8 cellular contexts compared by ENCODE assay signal in the genomic region with DNA sequence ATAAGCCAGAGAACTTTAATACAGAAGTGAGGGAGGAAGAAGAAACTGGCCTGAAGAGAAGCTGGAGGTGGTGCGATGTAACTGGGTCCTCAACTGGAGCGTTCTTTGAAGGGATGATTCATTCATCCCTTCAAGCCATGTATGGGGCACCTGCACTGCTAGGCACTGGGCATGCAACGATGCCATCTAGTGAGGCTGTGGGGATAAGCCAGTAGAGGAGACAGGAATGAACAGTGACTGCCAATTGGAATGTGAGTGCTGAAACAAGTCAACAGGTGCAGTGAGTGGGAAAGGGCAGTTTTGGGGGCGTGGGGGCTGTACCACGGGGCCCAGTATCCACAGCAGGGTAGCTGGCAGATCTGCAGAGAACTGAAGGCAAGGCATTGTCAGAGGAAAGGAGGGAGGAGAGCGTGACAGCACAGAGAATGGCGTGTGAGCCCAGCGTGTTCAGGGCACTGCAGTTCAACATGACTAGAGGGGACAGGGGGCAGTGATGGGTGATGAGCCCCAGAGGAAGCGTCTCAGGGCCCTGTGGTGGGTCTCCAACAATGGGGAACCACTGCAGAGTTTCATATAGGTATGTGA. TPM values are rescaled to one million over a fixed set of nuclear protein-coding genes. Genes with fewer than 3 reads are reported as not detected.
A peak's percentile ranks its signal among the peaks of the same experiment; 100 is the strongest.
DNase-seq lines count a peak whose midpoint lies in the region; ATAC-seq, FAIRE-seq and TF ChIP-seq lines count a peak whose summit lies in the region.

No MANE protein-coding gene starts in this region.

- peaks cover 9% of the 10 kb centered on the region for H3K79me2 ChIP-seq in endothelial cell of umbilical vein (ENCODE audit: control insufficient read depth, insufficient read depth, low read length)

- no peaks in the 10 kb centered on the region for H3K9me3 Mint-ChIP-seq in T-helper 2 cell treated with Interferon-gamma antibody and Interleukin-4, amounts not matched to agents 5 μg/mL and 100 μg/mL, for 36 hours

- peaks cover 12% of the 10 kb centered on the region for H3K27me3 Mint-ChIP-seq in T-helper 2 cell treated with Interferon-gamma antibody and Interleukin-4, amounts not matched to agents 5 μg/mL and 100 μg/mL, for 36 hours (ENCODE audit: low read depth)

- BruUV-seq in endothelial cell of umbilical vein (replicated peaks; lab: Mats Ljungman, UMichigan): no TSS peak

- intact Hi-C loops in endothelial cell of umbilical vein (cut with micrococcal nuclease): no loop called here

- no peaks in the 10 kb centered on the region for H4K20me1 ChIP-seq in endothelial cell of umbilical vein (replicated peaks; ENCODE audit: control insufficient read depth, extremely low read depth, insufficient read depth, low read length)

- H3K4me3 Mint-ChIP-seq in T-helper 2 cell treated with Interferon-gamma antibody and Interleukin-4, amounts not matched to agents 5 μg/mL and 100 μg/mL, for 36 hours: no peak overlapping the region

- in situ Hi-C loops in ACHN (cut with HindIII; ENCODE audit: low pct_ligation_motif_present, low pct_unique_long_range_greater_than_20kb, low sequenced_read_pairs): no loop called here

- H3K4me2 ChIP-seq in endothelial cell of umbilical vein (ENCODE audit: insufficient read depth, low read length): no peak overlapping the region

- H3K9ac ChIP-seq in endothelial cell of umbilical vein (replicated peaks; ENCODE audit: extremely low read depth, insufficient read depth, low read length): no peak overlapping the region

- H3K27ac Mint-ChIP-seq in T-helper 2 cell treated with Interferon-gamma antibody and Interleukin-4, amounts not matched to agents 5 μg/mL and 100 μg/mL, for 36 hours: no peak overlapping the region

- CTCF ChIA-PET in endothelial cell of umbilical vein (lab: Charles Lee): interaction anchor here (1.2 kb wide), 1 partner anchor 379 kb away, joined by 3 read pairs; no protein-coding TSS in a partner anchor

- POLR2A ChIA-PET in endothelial cell of umbilical vein (lab: Charles Lee): no interaction called here

- dilution Hi-C loops in endothelial cell of umbilical vein (cut with MboI; ENCODE audit: extremely low pct_ligation_motif_present, low sequenced_read_pairs): no loop called here

- peak; percentile 77 for DNase-seq in ACHN
- peak; percentile 40 for DNase-seq in GM12865 (ENCODE audit: low read depth)
- DNase-seq in NCI-H774 (lab: John Stamatoyannopoulos, UW): peak; percentile 28
- peak; percentile 36 for DNase-seq in endothelial cell of umbilical vein (ENCODE audit: low read depth, low spot score)
- DNase-seq in stimulated activated CD4-positive, alpha-beta T cell treated with anti-CD3 and anti-CD28 coated beads, Interleukin-4, amount 100 ng/mL, for 4 hours: peak; percentile 11 to 41
- no peak for DNase-seq in T-helper 2 cell treated with Interferon-gamma antibody and Interleukin-4, amounts not matched to agents 5 μg/mL and 100 μg/mL, for 36 hours (ENCODE audit: low spot score)
- DNase-seq in activated CD8-positive, alpha-beta memory T cell treated with anti-CD3 and anti-CD28 coated beads, Interleukin-2, amount 50 U/mL, for 4 hours: no peak

- no peaks in the 10 kb centered on the region for H3K36me3 ChIP-seq in endothelial cell of umbilical vein (ENCODE audit: control insufficient read depth in 2 of 2, extremely low read depth in 1 of 2, insufficient read depth in 2 of 2, low read length in 2 of 2)

- ATAC-seq in GM21381 (IDR thresholded peaks at IDR 0.05; ENCODE audit: unreplicated experiment): no peak

- TF ChIP-seq POLR2A in endothelial cell of umbilical vein (IDR thresholded peaks at IDR 0.05; ENCODE audit: low read depth, low read length): no peak

- no peak overlapping the region for H2AFZ ChIP-seq in endothelial cell of umbilical vein (ENCODE audit: low read depth, low read length)

- H3K9me1 ChIP-seq in endothelial cell of umbilical vein (replicated peaks; ENCODE audit: control insufficient read depth, extremely low read depth, insufficient read depth, low read length): no peaks in the 10 kb centered on the region

- TF ChIP-seq CTCF in GM12865 (IDR thresholded peaks at IDR 0.05; ENCODE audit: insufficient read depth, low read depth, low read length, missing control alignments) (peak; percentile 7), endothelial cell of umbilical vein (IDR thresholded peaks at IDR 0.05; ENCODE audit: extremely low read depth in 1 of 2, insufficient read depth in 1 of 2, low read depth in 1 of 2, low read length in 2 of 2) (peak; percentile 13 to 39)

- H3K36me3 Mint-ChIP-seq in T-helper 2 cell treated with Interferon-gamma antibody and Interleukin-4, amounts not matched to agents 5 μg/mL and 100 μg/mL, for 36 hours (ENCODE audit: low read depth): peaks cover 2% of the 10 kb centered on the region

- H3K9me3 ChIP-seq in endothelial cell of umbilical vein (replicated peaks; ENCODE audit: control insufficient read depth, insufficient read depth, low read length): no peaks in the 10 kb centered on the region

- peaks cover 10% of the 10 kb centered on the region for H3K4me1 Mint-ChIP-seq in T-helper 2 cell treated with Interferon-gamma antibody and Interleukin-4, amounts not matched to agents 5 μg/mL and 100 μg/mL, for 36 hours (ENCODE audit: low read depth)

- H3K4me1 ChIP-seq in endothelial cell of umbilical vein (ENCODE audit: control insufficient read depth, extremely low read depth, insufficient read depth, low read length): peaks cover 5% of the 10 kb centered on the region

- no peaks in the 10 kb centered on the region for H3K27me3 ChIP-seq in endothelial cell of umbilical vein (ENCODE audit: control insufficient read depth in 2 of 2, insufficient read depth in 2 of 2, low read length in 2 of 2)

- H3K4me3 ChIP-seq in GM12865 (ENCODE audit: low read depth, low read length) (no peak overlapping the region), endothelial cell of umbilical vein (replicated peaks in 1 of 3; ENCODE audit: insufficient read depth in 1 of 3, low read depth in 1 of 3, low read length in 3 of 3) (no peak overlapping the region)

- no peak overlapping the region for H3K27ac ChIP-seq in endothelial cell of umbilical vein (ENCODE audit: insufficient read depth, low read depth, low read length)

- FAIRE-seq in endothelial cell of umbilical vein (lab: Jason Lieb, UNC): peak; percentile 55

TF ChIP-seq in endothelial cell of umbilical vein, 7 proteins besides CTCF, POLR2A, EP300 and RAD21:
- no peak for TF ChIP-seq MYC (IDR thresholded peaks at IDR 0.05; ENCODE audit: low read depth, low read length)
- no peak for TF ChIP-seq FOS (IDR thresholded peaks at IDR 0.05; ENCODE audit: borderline replicate concordance, insufficient read depth, low read length)
- TF ChIP-seq, protein P1, sequence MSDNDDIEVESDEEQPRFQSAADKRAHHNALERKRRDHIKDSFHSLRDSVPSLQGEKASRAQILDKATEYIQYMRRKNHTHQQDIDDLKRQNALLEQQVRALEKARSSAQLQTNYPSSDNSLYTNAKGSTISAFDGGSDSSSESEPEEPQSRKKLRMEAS (IDR thresholded peaks at IDR 0.05; ENCODE audit: insufficient read depth, insufficient read length): no peak

RNA-seq across cellular contexts. Expression of gene KIF23, which starts 3.8 kb away (rescaled TPM):
- total RNA-seq in endothelial cell of umbilical vein: 55.7 and 64.7 TPM in 2 replicates
- 14.0 and 25.4 TPM in 2 replicates for polyA plus RNA-seq in endothelial cell of umbilical vein
- polyA plus RNA-seq in endothelial cell of umbilical vein (2011; cell fraction: cytosol; rRNA removed): 23.7 and 31.0 TPM in 2 replicates
- 71.9 and 128 TPM in 2 replicates for polyA plus RNA-seq in endothelial cell of umbilical vein (2011; cell fraction: nucleus; rRNA removed)
- 18.1 and 38.9 TPM in 2 replicates for polyA plus RNA-seq in endothelial cell of umbilical vein (2012)
- polyA minus RNA-seq in endothelial cell of umbilical vein: 25.9 and 32.5 TPM in 2 replicates
- polyA minus RNA-seq in endothelial cell of umbilical vein (2011; cell fraction: cytosol; rRNA and poly(A)+ RNA removed): 58.3 TPM
- polyA minus RNA-seq in endothelial cell of umbilical vein (2011; cell fraction: nucleus; rRNA and poly(A)+ RNA removed): 34.8 and 42.8 TPM in 2 replicates

RNA-seq across cellular contexts. Expression of gene RPLP1, which starts 42.2 kb away (rescaled TPM):
- 1,595 and 1,603 TPM in 2 replicates for total RNA-seq in endothelial cell of umbilical vein
- polyA plus RNA-seq in endothelial cell of umbilical vein: 2,536 and 2,985 TPM in 2 replicates
- polyA plus RNA-seq in endothelial cell of umbilical vein (2011; cell fraction: cytosol; rRNA removed): 1,451 and 1,565 TPM in 2 replicates
- polyA plus RNA-seq in endothelial cell of umbilical vein (2011; cell fraction: nucleus; rRNA removed): 380 TPM in 2 replicates
- 1,498 and 2,491 TPM in 2 replicates for polyA plus RNA-seq in endothelial cell of umbilical vein (2012)
- polyA minus RNA-seq in endothelial cell of umbilical vein: 467 and 555 TPM in 2 replicates
- polyA minus RNA-seq in endothelial cell of umbilical vein (2011; cell fraction: cytosol; rRNA and poly(A)+ RNA removed): 8,255 TPM
- polyA minus RNA-seq in endothelial cell of umbilical vein (2011; cell fraction: nucleus; rRNA and poly(A)+ RNA removed): 97.9 and 165 TPM in 2 replicates

Comparison
In these comparisons a context has a peak if more than half of its experiments do, and no peak if none do; other contexts are left out.
1. DNase-seq: peak in ACHN (single experiment), GM12865 (single experiment), NCI-H774 (single experiment), endothelial cell of umbilical vein (single experiment) and stimulated activated CD4-positive, alpha-beta T cell treated with anti-CD3 and anti-CD28 coated beads, Interleukin-4, amount 100 ng/mL, for 4 hours (2 of 2); none in T-helper 2 cell treated with Interferon-gamma antibody and Interleukin-4, amounts not matched to agents 5 μg/mL and 100 μg/mL, for 36 hours (single experiment) and activated CD8-positive, alpha-beta memory T cell treated with anti-CD3 and anti-CD28 coated beads, Interleukin-2, amount 50 U/mL, for 4 hours (single experiment).